23 cellular contexts compared by ENCODE assay signal in the genomic region with DNA sequence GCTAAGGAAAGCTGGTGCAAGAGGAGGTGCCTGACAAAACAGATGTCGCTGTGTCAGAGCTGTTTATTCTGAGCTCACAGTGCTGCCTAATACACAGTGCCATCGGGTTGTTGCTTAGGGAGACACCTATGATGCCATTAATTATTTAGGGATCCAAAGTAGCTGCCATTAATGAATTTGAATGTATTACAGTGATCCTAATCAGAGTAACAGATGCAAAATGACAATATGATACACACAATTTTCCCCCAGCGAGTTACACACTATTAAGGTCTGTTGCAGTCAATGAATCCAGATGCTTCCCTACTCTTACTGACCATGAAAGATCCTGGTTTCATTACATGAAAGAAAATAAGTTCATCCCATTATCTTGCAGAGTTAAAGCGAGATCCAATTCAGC.
"Had no signal": no experiment of that assay in that cellular context is flagged by ENCODE, and none has a peak within 500 bp of the region (broad histone marks: within the 10 kb centered on the region; RNA-seq: fewer than 3 reads in every experiment).

No MANE protein-coding gene starts in this region.

- DNase-seq: dorsolateral prefrontal cortex; effector CD4-positive, alpha-beta T cell; head of caudate nucleus; kidney; natural killer cell; occipital lobe; ovary; posterior cingulate gyrus; psoas muscle; right cardiac atrium; spleen; stimulated activated CD4-positive, alpha-beta T cell treated with anti-CD3 and anti-CD28 coated beads, Interleukin-4, amount 100 ng/mL, for 4 hours; stimulated activated naive CD8-positive, alpha-beta T cell treated with anti-CD3 and anti-CD28 coated beads, Interleukin-15, Interleukin-2, amounts not matched to agents 100 U/mL and 50 U/mL, for 24 hours; substantia nigra; testis; tibial artery had no signal

- H3K36me3 ChIP-seq: ovary, spleen, tibial artery had no signal

- ATAC-seq: left lobe of liver; natural killer cell; psoas muscle; right cardiac atrium; stimulated activated memory B cell treated with anti-CD40 and anti-IgM and Interleukin-4, amounts not matched to agents 10 μg/mL and 1 μg/mL and 100 μg/mL, for 72 hours; stimulated activated naive CD8-positive, alpha-beta T cell treated with anti-CD3 and anti-CD28 coated beads, Interleukin-15, Interleukin-2, amounts not matched to agents 100 U/mL and 50 U/mL, for 24 hours had no signal

- H3K4me1 Mint-ChIP-seq: natural killer cell; stimulated activated memory B cell treated with anti-CD40 and anti-IgM and Interleukin-4, amounts not matched to agents 10 μg/mL and 1 μg/mL and 100 μg/mL, for 72 hours had no signal

- H3K4me3 Mint-ChIP-seq: memory B cell; natural killer cell; stimulated activated memory B cell treated with anti-CD40 and anti-IgM and Interleukin-4, amounts not matched to agents 10 μg/mL and 1 μg/mL and 100 μg/mL, for 72 hours; type B pancreatic cell had no signal

- H3K27ac Mint-ChIP-seq: memory B cell; natural killer cell; stimulated activated memory B cell treated with anti-CD40 and anti-IgM and Interleukin-4, amounts not matched to agents 10 μg/mL and 1 μg/mL and 100 μg/mL, for 72 hours; type B pancreatic cell had no signal

- H3K4me1 ChIP-seq: psoas muscle, spleen, testis, tibial artery had no signal

- H3K9me3 Mint-ChIP-seq: memory B cell; stimulated activated memory B cell treated with anti-CD40 and anti-IgM and Interleukin-4, amounts not matched to agents 10 μg/mL and 1 μg/mL and 100 μg/mL, for 72 hours; type B pancreatic cell had no signal

- H3K27ac ChIP-seq: dorsolateral prefrontal cortex, hepatocyte, ovary, psoas muscle, skin epidermis, spleen, testis, tibial artery had no signal

- H3K9me3 ChIP-seq: ovary, psoas muscle, spleen, testis, tibial artery had no signal

- H3K27me3 ChIP-seq: dorsolateral prefrontal cortex, hepatocyte, ovary, testis, tibial artery had no signal

- H3K4me2 ChIP-seq: hepatocyte had no signal

- H3K4me3 ChIP-seq: dorsolateral prefrontal cortex, hepatocyte, lung, ovary, psoas muscle, skin epidermis, spleen, testis, tibial artery had no signal

- H3K27me3 Mint-ChIP-seq: type B pancreatic cell had no signal

- H3K36me3 Mint-ChIP-seq: memory B cell; natural killer cell; stimulated activated memory B cell treated with anti-CD40 and anti-IgM and Interleukin-4, amounts not matched to agents 10 μg/mL and 1 μg/mL and 100 μg/mL, for 72 hours; type B pancreatic cell had no signal
